In the genomic region with DNA sequence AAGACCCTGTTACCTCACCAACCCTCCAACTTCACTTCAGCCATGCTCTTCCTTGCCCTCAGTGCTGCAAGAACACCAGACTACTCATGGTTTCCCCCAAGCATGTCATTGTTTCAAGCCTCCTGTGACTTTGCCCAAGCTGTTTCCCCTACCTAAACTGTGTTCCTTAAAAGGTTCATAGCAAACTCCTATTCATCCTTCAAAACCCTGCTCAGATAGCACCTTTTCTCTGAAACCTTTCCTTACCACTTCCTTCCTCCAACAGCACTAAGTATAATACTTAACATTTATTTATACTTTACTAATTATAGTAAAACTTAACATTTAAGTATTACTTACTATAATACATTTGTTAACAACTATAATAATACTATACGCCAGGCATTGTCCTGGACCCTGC, we compare ENCODE assay signal across 28 cellular contexts.
"Had no signal": no experiment of that assay in that cellular context is flagged by ENCODE, and none has a peak within 500 bp of the region (broad histone marks: within the 10 kb centered on the region; RNA-seq: fewer than 3 reads in every experiment).

No MANE protein-coding gene starts in this region.

- DNase-seq: naive thymus-derived CD8-positive, alpha-beta T cell; nephron progenitor cell; occipital lobe; ovary; posterior cingulate gyrus; psoas muscle; right cardiac atrium; right lobe of liver; sigmoid colon; small intestine; stimulated activated CD4-positive, alpha-beta T cell treated with anti-CD3 and anti-CD28 coated beads, Interleukin-15, amount 100 ng/mL, for 24 hours; stimulated activated CD4-positive, alpha-beta T cell treated with anti-CD3 and anti-CD28 coated beads, Interleukin-4, amount 100 ng/mL, for 1 hour; stimulated activated CD4-positive, alpha-beta T cell treated with anti-CD3 and anti-CD28 coated beads, Interleukin-4, amount 100 ng/mL, for 4 hours; stimulated activated CD8-positive, alpha-beta memory T cell treated with anti-CD3 and anti-CD28 coated beads, Interleukin-4, amount 100 ng/mL, for 48 hours; stimulated activated naive CD4-positive, alpha-beta T cell; stimulated activated naive CD8-positive, alpha-beta T cell treated with anti-CD3 and anti-CD28 coated beads, Interleukin-15, amount 100 ng/mL, for 72 hours; stimulated activated naive CD8-positive, alpha-beta T cell treated with anti-CD3 and anti-CD28 coated beads, Interleukin-15, Interleukin-2, amounts not matched to agents 100 U/mL and 50 U/mL, for 24 hours; substantia nigra; testis; tibial artery; transverse colon; upper lobe of right lung; uterus had no signal

- ATAC-seq: naive thymus-derived CD8-positive, alpha-beta T cell; natural killer cell treated with Interleukin-12 subunit alpha and Interleukin-12 subunit beta and Interleukin-15 and Interleukin-18, amount 100 ng/mL, for 72 hours; psoas muscle; right cardiac atrium; right lobe of liver; stimulated activated memory B cell treated with anti-CD40 and anti-IgM and Interleukin-4, amounts not matched to agents 10 μg/mL and 1 μg/mL and 100 μg/mL, for 72 hours; stimulated activated naive CD8-positive, alpha-beta T cell treated with anti-CD3 and anti-CD28 coated beads, Interleukin-15, amount 100 ng/mL, for 72 hours; stimulated activated naive CD8-positive, alpha-beta T cell treated with anti-CD3 and anti-CD28 coated beads, Interleukin-15, Interleukin-2, amounts not matched to agents 100 U/mL and 50 U/mL, for 24 hours; upper lobe of right lung had no signal

- H3K4me3 Mint-ChIP-seq: naive thymus-derived CD8-positive, alpha-beta T cell; natural killer cell treated with Interleukin-12 subunit alpha and Interleukin-12 subunit beta and Interleukin-15 and Interleukin-18, amount 100 ng/mL, for 72 hours; nephron progenitor cell; neural progenitor cell; stimulated activated memory B cell treated with anti-CD40 and anti-IgM and Interleukin-4, amounts not matched to agents 10 μg/mL and 1 μg/mL and 100 μg/mL, for 72 hours; stimulated activated naive CD8-positive, alpha-beta T cell treated with anti-CD3 and anti-CD28 coated beads, Interleukin-15, amount 100 ng/mL, for 72 hours; type B pancreatic cell had no signal

- H3K36me3 Mint-ChIP-seq: naive thymus-derived CD8-positive, alpha-beta T cell; natural killer cell treated with Interleukin-12 subunit alpha and Interleukin-12 subunit beta and Interleukin-15 and Interleukin-18, amount 100 ng/mL, for 72 hours; neural progenitor cell; stimulated activated memory B cell treated with anti-CD40 and anti-IgM and Interleukin-4, amounts not matched to agents 10 μg/mL and 1 μg/mL and 100 μg/mL, for 72 hours; type B pancreatic cell had no signal

- H3K9me3 Mint-ChIP-seq: naive thymus-derived CD8-positive, alpha-beta T cell; natural killer cell treated with Interleukin-12 subunit alpha and Interleukin-12 subunit beta and Interleukin-15 and Interleukin-18, amount 100 ng/mL, for 72 hours; nephron progenitor cell; neural progenitor cell; stimulated activated memory B cell treated with anti-CD40 and anti-IgM and Interleukin-4, amounts not matched to agents 10 μg/mL and 1 μg/mL and 100 μg/mL, for 72 hours; stimulated activated naive CD8-positive, alpha-beta T cell treated with anti-CD3 and anti-CD28 coated beads, Interleukin-15, amount 100 ng/mL, for 72 hours; type B pancreatic cell had no signal

- H3K4me1 Mint-ChIP-seq: stimulated activated memory B cell treated with anti-CD40 and anti-IgM and Interleukin-4, amounts not matched to agents 10 μg/mL and 1 μg/mL and 100 μg/mL, for 72 hours had no signal

- H3K27ac Mint-ChIP-seq: natural killer cell treated with Interleukin-12 subunit alpha and Interleukin-12 subunit beta and Interleukin-15 and Interleukin-18, amount 100 ng/mL, for 72 hours; nephron progenitor cell; neural progenitor cell; progenitor cell of endocrine pancreas; stimulated activated memory B cell treated with anti-CD40 and anti-IgM and Interleukin-4, amounts not matched to agents 10 μg/mL and 1 μg/mL and 100 μg/mL, for 72 hours; type B pancreatic cell had no signal
